In the genomic region with DNA sequence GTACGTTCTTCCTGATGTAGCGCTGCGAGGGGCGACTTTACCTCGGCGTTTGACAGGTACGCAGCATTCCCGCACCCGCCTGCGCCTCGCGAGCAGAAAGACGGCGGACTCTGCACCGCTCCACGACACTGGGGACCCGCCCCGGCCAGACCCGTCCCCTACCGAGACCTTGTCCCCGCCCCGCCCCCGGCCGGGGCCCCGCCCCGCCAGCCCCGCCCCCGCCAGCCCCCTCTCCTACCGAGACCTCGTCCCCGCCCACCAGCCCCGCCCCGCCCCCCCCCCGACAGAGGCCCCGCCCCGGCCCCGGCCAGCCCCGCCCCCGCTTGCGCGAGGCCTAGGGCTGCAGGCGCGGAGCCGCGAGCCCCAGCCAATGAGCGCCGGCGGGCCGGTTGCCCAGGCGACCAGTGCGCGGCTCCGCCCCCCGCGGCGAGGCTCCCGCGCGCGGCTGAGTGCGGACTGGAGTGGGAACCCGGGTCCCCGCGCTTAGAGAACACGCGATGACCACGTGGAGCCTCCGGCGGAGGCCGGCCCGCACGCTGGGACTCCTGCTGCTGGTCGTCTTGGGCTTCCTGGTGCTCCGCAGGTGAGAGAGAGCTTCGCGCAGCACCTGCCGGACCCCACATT, we compare ENCODE assay signal across 9 cellular contexts. TPM values are rescaled to one million over a fixed set of nuclear protein-coding genes. Genes with fewer than 3 reads are reported as not detected.
A peak's percentile ranks its signal among the peaks of the same experiment; 100 is the strongest.
DNase-seq lines count a peak whose midpoint lies in the region; ATAC-seq and TF ChIP-seq lines count a peak whose summit lies in the region.
"Had no signal": no experiment of that assay in that cellular context is flagged by ENCODE, and none has a peak within 500 bp of the region (broad histone marks: within the 10 kb centered on the region; RNA-seq: fewer than 3 reads in every experiment).

TSS of gene GLB1L2 (plus strand) at position 424 of the 624 bp plus-strand sequence. CDS start at position 498, 74 bp downstream.

- no peaks in the 10 kb centered on the region for H3K9me3 Mint-ChIP-seq in Calu3 (ENCODE audit: low read depth, unreplicated experiment)
- H3K9me3 Mint-ChIP-seq in MCF 10A (ENCODE audit: unreplicated experiment): no peaks in the 10 kb centered on the region

- H3K4me3 Mint-ChIP-seq in Calu3 (ENCODE audit: low read depth, unreplicated experiment) (peak within 1 kb of the TSS; percentile 69), MCF 10A (ENCODE audit: unreplicated experiment) (peak within 1 kb of the TSS; percentile 76)

- BruUV-seq in Calu3 (replicated peaks; lab: Mats Ljungman, UMichigan) (no TSS peak), MCF 10A (replicated peaks; lab: Mats Ljungman, UMichigan) (no TSS peak)

- peak within 1 kb of the TSS; percentile 69 for H3K27ac ChIP-seq in VCaP

- intact Hi-C loops in Calu3 (cut with micrococcal nuclease; ENCODE audit: unreplicated experiment) (no loop called here), MCF 10A (cut with micrococcal nuclease) (no loop called here)

- TF ChIP-seq POLR2A in NB4 (IDR thresholded peaks at IDR 0.05; ENCODE audit: extremely low read depth, insufficient read length): no peak

- peaks cover 20% of the 10 kb centered on the region for H3K36me3 Mint-ChIP-seq in Calu3 (ENCODE audit: insufficient read depth, unreplicated experiment)
- H3K36me3 Mint-ChIP-seq in MCF 10A (ENCODE audit: insufficient read depth, unreplicated experiment): peaks cover 14% of the 10 kb centered on the region

- H3K4me3 ChIP-seq in NB4 (ENCODE audit: low read depth, low read length): no peak within 1 kb of the TSS

- ATAC-seq in GM21717 (IDR thresholded peaks at IDR 0.05; ENCODE audit: unreplicated experiment): peak; percentile 87
- no peak for ATAC-seq in GM18870 (IDR thresholded peaks at IDR 0.05; ENCODE audit: unreplicated experiment)

- peaks cover 17% of the 10 kb centered on the region for H3K4me1 Mint-ChIP-seq in Calu3 (ENCODE audit: low read depth, unreplicated experiment)
- peaks cover 12% of the 10 kb centered on the region for H3K4me1 Mint-ChIP-seq in MCF 10A (ENCODE audit: insufficient read depth, unreplicated experiment)

- POLR2A ChIA-PET in MCF 10A (lab: Yijun Ruan, JAX): no interaction called here

- peaks cover 13% of the 10 kb centered on the region for H3K27me3 Mint-ChIP-seq in Calu3 (ENCODE audit: unreplicated experiment)
- H3K27me3 Mint-ChIP-seq in MCF 10A (ENCODE audit: insufficient read depth, unreplicated experiment): no peaks in the 10 kb centered on the region

- H3K27ac Mint-ChIP-seq in Calu3 (ENCODE audit: unreplicated experiment) (no peak within 1 kb of the TSS), MCF 10A (ENCODE audit: low read depth, unreplicated experiment) (peak within 1 kb of the TSS; percentile 57)

- CTCF ChIA-PET in Calu3 (lab: Charles Lee) (no interaction called here), MCF 10A (lab: Yijun Ruan, JAX) (no interaction called here)

- no peak for TF ChIP-seq CTCF in Calu3 (IDR thresholded peaks at IDR 0.05; ENCODE audit: unreplicated experiment)
- no peak for TF ChIP-seq CTCF in NB4 (IDR thresholded peaks at IDR 0.05; ENCODE audit: low read depth, low read length)
- TF ChIP-seq CTCF in VCaP (conservative IDR thresholded peaks at IDR 0.05): no peak
- TF ChIP-seq CTCF in MCF 10A (IDR thresholded peaks at IDR 0.05; ENCODE audit: unreplicated experiment): no peak

- DNase-seq in Calu3: peak; percentile 76
- DNase-seq in NB4 (ENCODE audit: low read depth): peak; percentile 37
- peak; percentile 72 for DNase-seq in MCF 10A (ENCODE audit: unreplicated experiment)
- DNase-seq in iris pigment epithelial cell (ENCODE audit: low read depth): peak; percentile 28
- DNase-seq in stimulated activated CD4-positive, alpha-beta T cell treated with anti-CD3 and anti-CD28 coated beads, Interleukin-12 subunit alpha, Interleukin-12 subunit beta, amount 100 ng/mL, for 24 hours (ENCODE audit: low read depth in 2 of 2): peak; percentile 60 to 66

RNA-seq across cellular contexts. Expression of gene GLB1L2, which starts in this region (rescaled TPM):
- total RNA-seq in Calu3 (2022) (15.5 and 19.0 TPM in 2 replicates), MCF 10A (2022) (11.1 and 17.0 TPM in 2 replicates)
- total RNA-seq: M059J had no signal
